12 cellular contexts compared by ENCODE assay signal in genomic region chr2:234298916-234299315, GRCh38.
"Had no signal": no experiment of that assay in that cellular context is flagged by ENCODE, and none has a peak within 500 bp of the region (broad histone marks: within the 10 kb centered on the region; RNA-seq: fewer than 3 reads in every experiment).

No MANE protein-coding gene starts in this region.

- ATAC-seq: esophagus mucosa had no signal

- H3K4me1 ChIP-seq: breast epithelium, tibial nerve had no signal

- H3K27ac ChIP-seq: breast epithelium, dorsolateral prefrontal cortex, neutrophil, SJSA1, skin epidermis, tibial nerve had no signal

- H3K27me3 ChIP-seq: breast epithelium, SJSA1, tibial nerve had no signal

- H3K36me3 ChIP-seq: breast epithelium, neutrophil, SJSA1, tibial nerve had no signal

- H3K4me3 ChIP-seq: breast epithelium, dorsolateral prefrontal cortex, SJSA1, skin epidermis, tibial nerve had no signal

- H3K4me3 Mint-ChIP-seq: activated CD4-positive, alpha-beta T cell treated with anti-CD3 and anti-CD28 coated beads, Interleukin-2, amount 10 ng/mL, durations not matched to agents 7 days and 5 days had no signal

- H3K27me3 Mint-ChIP-seq: activated CD4-positive, alpha-beta T cell treated with anti-CD3 and anti-CD28 coated beads, Interleukin-2, amount 10 ng/mL, durations not matched to agents 7 days and 5 days had no signal

- H3K9me3 ChIP-seq: breast epithelium, neutrophil, SJSA1, tibial nerve had no signal

- DNase-seq: activated CD4-positive, alpha-beta T cell treated with anti-CD3 and anti-CD28 coated beads, Interleukin-2, amount 10 ng/mL, durations not matched to agents 7 days and 5 days; activated naive CD4-positive, alpha-beta T cell treated with Interleukin-2 at 50 U/mL for 16 hours; aorta; dorsolateral prefrontal cortex; hippocampal formation; SW 1271 had no signal
